Comparison of ENCODE assay signal across 13 cellular contexts in the genomic region with DNA sequence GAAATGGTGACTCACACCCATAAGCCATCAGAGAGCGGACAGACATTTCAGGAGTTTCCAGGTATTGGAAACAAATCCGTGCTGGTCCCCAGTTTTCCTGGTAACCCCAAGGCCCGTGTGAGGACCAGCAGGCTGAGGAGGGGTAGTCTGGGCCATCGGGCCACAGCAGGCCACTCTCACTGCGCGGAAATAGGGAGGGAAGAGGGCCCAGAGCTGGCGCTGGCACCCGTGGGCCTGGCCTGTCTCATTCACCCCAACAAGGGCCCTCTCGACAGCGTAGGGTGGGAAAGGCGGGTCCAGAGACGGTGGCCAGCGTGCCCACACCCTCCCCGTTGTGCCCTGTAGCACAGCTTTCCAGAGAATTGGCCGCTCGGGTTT. TPM values are rescaled to one million over a fixed set of nuclear protein-coding genes. Genes with fewer than 3 reads are reported as not detected.
DNase-seq lines count a peak whose midpoint lies in the region; ATAC-seq lines count a peak whose summit lies in the region.
"Had no signal": no experiment of that assay in that cellular context is flagged by ENCODE, and none has a peak within 500 bp of the region (broad histone marks: within the 10 kb centered on the region; RNA-seq: fewer than 3 reads in every experiment).

No MANE protein-coding gene starts in this region.

- no peak overlapping the region for H3K27ac ChIP-seq in neuronal stem cell (replicated peaks; ENCODE audit: low read length)
- H3K27ac ChIP-seq: neutrophil had no signal

- WGBS in neuronal stem cell (ENCODE audit: extremely low coverage in 2 of 2, insufficient read length in 2 of 2, insufficient replicate concordance in 1 of 2), 2 donors, result no CpG with 5 or more reads among the region's 16 CpGs

- H2AK5ac ChIP-seq in neuronal stem cell (ENCODE audit: low read depth, low read length), result no peak overlapping the region

- no peak overlapping the region for H4K91ac ChIP-seq in neuronal stem cell (ENCODE audit: low read depth, low read length, poor library complexity)

- H3K27ac Mint-ChIP-seq in activated CD4-positive, alpha-beta T cell treated with anti-CD3 and anti-CD28 coated beads for 36 hours, result no peak overlapping the region
- no peak overlapping the region for H3K27ac Mint-ChIP-seq in activated T-helper 17 cell treated with anti-CD3 and anti-CD28 coated beads, Interleukin-2, amount 50 U/mL, for 72 hours
- H3K27ac Mint-ChIP-seq: CD4-positive, alpha-beta memory T cell had no signal

- no peak overlapping the region for H3K4me2 ChIP-seq in neuronal stem cell (ENCODE audit: insufficient read depth, low read length, poor library complexity, severe bottlenecking)

- H3K9ac ChIP-seq in neuronal stem cell (ENCODE audit: low read depth, low read length, poor library complexity), result peak overlapping the region; percentile 60

- no peak overlapping the region for H3K4me3 Mint-ChIP-seq in activated CD4-positive, alpha-beta T cell treated with anti-CD3 and anti-CD28 coated beads for 36 hours
- H3K4me3 Mint-ChIP-seq in activated T-helper 17 cell treated with anti-CD3 and anti-CD28 coated beads, Interleukin-2, amount 50 U/mL, for 72 hours, result no peak overlapping the region
- H3K4me3 Mint-ChIP-seq: CD4-positive, alpha-beta memory T cell had no signal

- ATAC-seq in activated CD4-positive, alpha-beta T cell treated with anti-CD3 and anti-CD28 coated beads for 36 hours, result peak; percentile 37
- ATAC-seq in HG03175 (IDR thresholded peaks at IDR 0.05; ENCODE audit: unreplicated experiment), result peak; percentile 29
- ATAC-seq in activated T-helper 17 cell treated with anti-CD3 and anti-CD28 coated beads, Interleukin-2, amount 50 U/mL, for 72 hours (replicated peaks), result peak; percentile 26

- CTCF ChIA-PET in activated CD4-positive, alpha-beta T cell treated with anti-CD3 and anti-CD28 coated beads for 36 hours (lab: Charles Lee), result interaction anchor here (0.6 to 1.6 kb wide), 9 partner anchors 9 to 353 kb away, joined by 3 to 15 read pairs (median 4); a partner anchor contains a TSS

- no peak overlapping the region for H3K23ac ChIP-seq in neuronal stem cell (ENCODE audit: low read depth, low read length, poor library complexity)

- peak overlapping the region; percentile 90 for H2BK120ac ChIP-seq in neuronal stem cell (ENCODE audit: low read depth, low read length)

- H2BK15ac ChIP-seq in neuronal stem cell (ENCODE audit: low read length), result no peak overlapping the region

- no peak overlapping the region for H2BK5ac ChIP-seq in neuronal stem cell (ENCODE audit: low read length)

- H4K8ac ChIP-seq in neuronal stem cell (ENCODE audit: low read depth, low read length), result no peak overlapping the region

- no peaks in the 10 kb centered on the region for H3K36me3 ChIP-seq in neuronal stem cell (replicated peaks in 1 of 2; ENCODE audit: control insufficient read depth in 2 of 2, insufficient read depth in 2 of 2, low read length in 2 of 2)
- H3K36me3 ChIP-seq: neutrophil had no signal

- H3K4me1 ChIP-seq in neuronal stem cell (ENCODE audit: control insufficient read depth in 2 of 2, insufficient read depth in 1 of 2, low read depth in 1 of 2, low read length in 2 of 2), result peaks cover 5 to 7% of the 10 kb centered on the region in 2 donors

- no peak overlapping the region for H3K4me3 ChIP-seq in neuronal stem cell (ENCODE audit: low read length in 2 of 2)
- H3K4me3 ChIP-seq: lung had no signal

- no peaks in the 10 kb centered on the region for H3K9me3 ChIP-seq in neuronal stem cell (replicated peaks in 1 of 2; ENCODE audit: control insufficient read depth in 2 of 2, insufficient read depth in 1 of 2, low read depth in 1 of 2, low read length in 2 of 2)
- H3K9me3 ChIP-seq: neutrophil had no signal

- intact Hi-C loops in activated CD4-positive, alpha-beta T cell treated with anti-CD3 and anti-CD28 coated beads for 36 hours (cut with DNase I, micrococcal nuclease), result loop anchor here (1.0 to 5.0 kb wide), 2 partner anchors 338 to 340 kb away; no protein-coding TSS in a partner anchor

- peaks cover 2% of the 10 kb centered on the region for H3K27me3 Mint-ChIP-seq in activated CD4-positive, alpha-beta T cell treated with anti-CD3 and anti-CD28 coated beads for 36 hours
- H3K27me3 Mint-ChIP-seq in activated T-helper 17 cell treated with anti-CD3 and anti-CD28 coated beads, Interleukin-2, amount 50 U/mL, for 72 hours, result peaks cover 6% of the 10 kb centered on the region

- H3K4ac ChIP-seq in neuronal stem cell (ENCODE audit: low read length), result no peak overlapping the region

- no peaks in the 10 kb centered on the region for H3K9me3 Mint-ChIP-seq in activated CD4-positive, alpha-beta T cell treated with anti-CD3 and anti-CD28 coated beads for 36 hours (ENCODE audit: low read depth)
- H3K9me3 Mint-ChIP-seq in activated T-helper 17 cell treated with anti-CD3 and anti-CD28 coated beads, Interleukin-2, amount 50 U/mL, for 72 hours, result no peaks in the 10 kb centered on the region
- H3K9me3 Mint-ChIP-seq: CD4-positive, alpha-beta memory T cell had no signal

- no peak for DNase-seq in activated CD4-positive, alpha-beta T cell treated with anti-CD3 and anti-CD28 coated beads for 36 hours
- no peak for DNase-seq in activated CD4-positive, alpha-beta T cell treated with anti-CD3 and anti-CD28 coated beads, Interleukin-2, amount 50 U/mL, for 1 hour
- DNase-seq in neuronal stem cell (ENCODE audit: low spot score) (no peak), AML-193 (lab: John Stamatoyannopoulos, UW) (no peak), NCI-H2107 treated with DMSO at 0.1 percent for 48 hours (lab: John Stamatoyannopoulos, UW; ENCODE audit: unreplicated experiment) (no peak)
- DNase-seq in NK-92 treated with Interleukin-12 subunit alpha and Interleukin-12 subunit beta, amount 100 ng/mL, for 24 hours (lab: John Stamatoyannopoulos, UW), result no peak
- DNase-seq: activated CD4-positive, alpha-beta T cell treated with anti-CD3 and anti-CD28 coated beads for 1 hour; NCI-H2227 treated with DMSO at 0.1 percent for 48 hours had no signal

- no peak overlapping the region for H2BK12ac ChIP-seq in neuronal stem cell (ENCODE audit: low read length)

- peak overlapping the region; percentile 76 for H3K18ac ChIP-seq in neuronal stem cell (ENCODE audit: low read length)

- peak overlapping the region; percentile 88 for H2AFZ ChIP-seq in neuronal stem cell (ENCODE audit: low read length)

- POLR2A ChIA-PET in activated CD4-positive, alpha-beta T cell treated with anti-CD3 and anti-CD28 coated beads for 36 hours (lab: Charles Lee), result interaction anchor here (0.6 kb wide), 1 partner anchor 25 kb away, joined by 4 read pairs; no protein-coding TSS in a partner anchor

- no peak overlapping the region for H3K14ac ChIP-seq in neuronal stem cell (ENCODE audit: low read length)

- no peaks in the 10 kb centered on the region for H3K4me1 Mint-ChIP-seq in activated CD4-positive, alpha-beta T cell treated with anti-CD3 and anti-CD28 coated beads for 36 hours
- H3K4me1 Mint-ChIP-seq in activated T-helper 17 cell treated with anti-CD3 and anti-CD28 coated beads, Interleukin-2, amount 50 U/mL, for 72 hours, result no peaks in the 10 kb centered on the region

- no peaks in the 10 kb centered on the region for H3K36me3 Mint-ChIP-seq in activated CD4-positive, alpha-beta T cell treated with anti-CD3 and anti-CD28 coated beads for 36 hours (ENCODE audit: low read depth)
- H3K36me3 Mint-ChIP-seq in activated T-helper 17 cell treated with anti-CD3 and anti-CD28 coated beads, Interleukin-2, amount 50 U/mL, for 72 hours (ENCODE audit: low read depth), result no peaks in the 10 kb centered on the region
- H3K36me3 Mint-ChIP-seq: CD4-positive, alpha-beta memory T cell had no signal

- H3K79me1 ChIP-seq in neuronal stem cell (ENCODE audit: low read depth, low read length), result no peaks in the 10 kb centered on the region

- H3K27me3 ChIP-seq in neuronal stem cell (ENCODE audit: control insufficient read depth in 3 of 3, insufficient read depth in 3 of 3, low read depth in 1 of 3, low read length in 3 of 3), result no peaks in the 10 kb centered on the region
- H3K27me3 ChIP-seq: neutrophil had no signal

RNA-seq across cellular contexts. Expression of a gene that starts 13.6 kb away (rescaled TPM):
- total RNA-seq in activated CD4-positive, alpha-beta T cell treated with anti-CD3 and anti-CD28 coated beads for 36 hours, result 10 to 100 TPM; 37.9 to 41.2 TPM
- total RNA-seq in activated T-helper 17 cell treated with anti-CD3 and anti-CD28 coated beads, Interleukin-2, amount 50 U/mL, for 72 hours, result 10 to 100 TPM; 19.1 to 19.2 TPM
- 19.9 TPM for polyA plus RNA-seq in neuronal stem cell (2013, experiment 1 of 2)
- 18.9 TPM for polyA plus RNA-seq in neuronal stem cell (2013, experiment 2 of 2)
